In genomic region chr18:8942909-8943545, GRCh38 we compare ENCODE assay signal across 1 cellular context.
TF ChIP-seq lines count a peak whose summit lies in the region.

No MANE protein-coding gene starts in this region.

TF ChIP-seq in IMR-90, 13 proteins besides CTCF, POLR2A, EP300 and RAD21 (continued from another document):
- TF ChIP-seq USF2 (IDR thresholded peaks at IDR 0.05; ENCODE audit: low read depth, low read length) = no peak
